9 cellular contexts compared by ENCODE assay signal in the genomic region with DNA sequence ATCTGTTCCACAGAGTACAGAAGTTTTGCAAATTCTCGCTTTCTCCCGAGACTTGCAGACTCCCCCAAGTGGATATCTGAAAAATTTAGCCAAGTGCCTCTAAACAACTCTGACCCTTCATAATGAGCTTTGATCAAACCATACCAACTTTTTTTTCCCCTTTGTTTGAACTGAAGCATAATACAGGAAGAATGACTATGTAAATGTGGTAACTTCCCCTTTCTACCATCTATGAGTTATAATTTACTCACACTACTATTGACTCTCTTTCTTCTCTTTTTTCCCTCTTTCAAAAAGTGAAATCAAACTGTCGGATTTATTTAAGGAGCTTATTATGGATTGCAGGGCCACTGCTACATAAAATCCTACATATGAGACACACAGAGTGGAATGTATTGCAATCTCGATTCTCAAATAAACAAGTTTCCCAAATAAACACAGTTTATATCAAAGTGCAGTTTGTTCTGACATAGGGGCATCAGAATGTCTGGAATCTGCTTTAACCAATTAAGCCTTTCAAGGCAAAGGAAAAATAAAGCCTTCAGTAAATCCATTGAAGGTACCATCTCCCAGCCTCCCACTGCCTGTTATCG. TPM values are rescaled to one million over a fixed set of nuclear protein-coding genes. Genes with fewer than 3 reads are reported as not detected.
A peak's percentile ranks its signal among the peaks of the same experiment; 100 is the strongest.
DNase-seq lines count a peak whose midpoint lies in the region; ATAC-seq, FAIRE-seq and TF ChIP-seq lines count a peak whose summit lies in the region.
"Had no signal": no experiment of that assay in that cellular context is flagged by ENCODE, and none has a peak within 500 bp of the region (broad histone marks: within the 10 kb centered on the region; RNA-seq: fewer than 3 reads in every experiment).

No MANE protein-coding gene starts in this region.

- no peak for TF ChIP-seq CTCF in CD4-positive, alpha-beta T cell (IDR thresholded peaks at IDR 0.05)

- peak overlapping the region; percentile 15 for H3K4me3 Mint-ChIP-seq in CD4-positive, alpha-beta T cell

- no peaks in the 10 kb centered on the region for H3K9me3 Mint-ChIP-seq in CD4-positive, alpha-beta T cell

- FAIRE-seq in H54 (lab: Jason Lieb, UNC) = peak; percentile 88

- TF ChIP-seq POLR2A in H54 (IDR thresholded peaks at IDR 0.05; ENCODE audit: low read depth, low read length) = no peak

- no peak for ATAC-seq in CD4-positive, alpha-beta T cell (ENCODE audit: poor library complexity)

- H3K36me3 Mint-ChIP-seq in CD4-positive, alpha-beta T cell (ENCODE audit: low read depth) = no peaks in the 10 kb centered on the region

- peaks cover 55% of the 10 kb centered on the region for H3K27me3 Mint-ChIP-seq in CD4-positive, alpha-beta T cell

- peaks cover 39% of the 10 kb centered on the region for H3K27me3 ChIP-seq in CD4-positive, alpha-beta T cell (ENCODE audit: control insufficient read depth, insufficient read depth, low read length)

- POLR2A ChIA-PET in CD4-positive, alpha-beta T cell (lab: Charles Lee) = no interaction called here

- intact Hi-C loops in CD4-positive, alpha-beta T cell (cut with DNase I, micrococcal nuclease) = no loop called here

- no peak for DNase-seq in CD4-positive, alpha-beta T cell
- DNase-seq in H54 (ENCODE audit: insufficient read length, low spot score) (peak; percentile 26), RKO (ENCODE audit: low spot score) (peak; percentile 1), fibroblast of gingiva (ENCODE audit: low read depth) (peak; percentile 66), pons (ENCODE audit: low spot score) (peak; percentile 58), iPS-NIHi11 (ENCODE audit: low spot score) (no peak)
- no peak for DNase-seq in activated CD8-positive, alpha-beta memory T cell treated with anti-CD3 and anti-CD28 coated beads, Interleukin-2, amount 50 U/mL, for 4 hours
- DNase-seq in activated CD4-positive, CD25-positive, alpha-beta regulatory T cell treated with anti-CD3 and anti-CD28 coated beads, Interleukin-2, amount 50 U/mL, for 72 hours = no peak

- peaks cover 9% of the 10 kb centered on the region for H3K4me1 Mint-ChIP-seq in CD4-positive, alpha-beta T cell (ENCODE audit: low read depth)

- no peak overlapping the region for H3K27ac ChIP-seq in CD4-positive, alpha-beta T cell (ENCODE audit: low read depth, low read length)

- CTCF ChIA-PET in CD4-positive, alpha-beta T cell (lab: Charles Lee) = no interaction called here

- no peak overlapping the region for H3K27ac Mint-ChIP-seq in CD4-positive, alpha-beta T cell

- no peaks in the 10 kb centered on the region for H3K9me3 ChIP-seq in CD4-positive, alpha-beta T cell (ENCODE audit: control insufficient read depth, low read length)

RNA-seq across cellular contexts. Expression of gene ZNF804A, which starts 1.4 kb away (rescaled TPM):
- total RNA-seq in CD4-positive, alpha-beta T cell = not detected
- total RNA-seq: lung microvascular endothelial cell had no signal

Comparison
In these comparisons a context has a peak if more than half of its experiments do, and no peak if none do; other contexts are left out.
1. DNase-seq: peak in H54 (single experiment), RKO (single experiment), fibroblast of gingiva (single experiment) and pons (single experiment); none in CD4-positive, alpha-beta T cell (0 of 10), activated CD8-positive, alpha-beta memory T cell treated with anti-CD3 and anti-CD28 coated beads, Interleukin-2, amount 50 U/mL, for 4 hours (single experiment), iPS-NIHi11 (single experiment) and activated CD4-positive, CD25-positive, alpha-beta regulatory T cell treated with anti-CD3 and anti-CD28 coated beads, Interleukin-2, amount 50 U/mL, for 72 hours (single experiment).